In genomic region chr5:103090791-103091190, GRCh38 we compare ENCODE assay signal across 19 cellular contexts. TPM values are rescaled to one million over a fixed set of nuclear protein-coding genes. Genes with fewer than 3 reads are reported as not detected.
A peak's percentile ranks its signal among the peaks of the same experiment; 100 is the strongest.
DNase-seq lines count a peak whose midpoint lies in the region; TF ChIP-seq lines count a peak whose summit lies in the region.
"Had no signal": no experiment of that assay in that cellular context is flagged by ENCODE, and none has a peak within 500 bp of the region (broad histone marks: within the 10 kb centered on the region; RNA-seq: fewer than 3 reads in every experiment).

No MANE protein-coding gene starts in this region.

- no peaks in the 10 kb centered on the region for H4K20me1 ChIP-seq in smooth muscle cell (ENCODE audit: low read depth)
- H4K20me1 ChIP-seq: BLaER1 had no signal

- peak overlapping the region; percentile 19 for H3K27ac ChIP-seq in smooth muscle cell (ENCODE audit: low read depth)
- H3K27ac ChIP-seq: 22Rv1, A549, BLaER1 had no signal

- DNase-seq in COLO829 (ENCODE audit: low spot score) (peak; percentile 33), amniotic epithelial cell (ENCODE audit: low read depth) (peak; percentile 6), fibroblast of peridontal ligament (ENCODE audit: extremely low read depth) (peak; percentile 2), smooth muscle cell (lab: John Stamatoyannopoulos, UW; ENCODE audit: unreplicated experiment) (no peak), GDM1 (lab: John Stamatoyannopoulos, UW) (no peak), AG08395 (ENCODE audit: low spot score) (no peak), hepatic stellate cell (ENCODE audit: low spot score) (no peak)
- DNase-seq: BE2C; C1 segment of cervical spinal cord; Caco-2; Calu3; CD4-positive, alpha-beta memory T cell; CD4-positive, CD25-positive, alpha-beta regulatory T cell; CD8-positive, alpha-beta memory T cell; DMS79 treated with DMSO at 0.1 percent for 48 hours had no signal

- no peaks in the 10 kb centered on the region for H3K79me2 ChIP-seq in smooth muscle cell (ENCODE audit: low read depth)

- no peaks in the 10 kb centered on the region for H3K9me3 ChIP-seq in smooth muscle cell (replicated peaks; ENCODE audit: low read depth)
- H3K9me3 ChIP-seq: A549, BE2C, BLaER1, Caco-2 had no signal

- no peak overlapping the region for H3K4me3 ChIP-seq in smooth muscle cell
- H3K4me3 ChIP-seq: A549, BLaER1, GM12878 had no signal

- H3K9ac ChIP-seq in smooth muscle cell (ENCODE audit: low read depth), result no peak overlapping the region
- H3K9ac ChIP-seq: BLaER1 had no signal

- no peaks in the 10 kb centered on the region for H3K4me1 ChIP-seq in smooth muscle cell (ENCODE audit: low read depth)
- H3K4me1 ChIP-seq: BE2C, BLaER1, Caco-2 had no signal

- no peaks in the 10 kb centered on the region for H3K27me3 ChIP-seq in smooth muscle cell (ENCODE audit: low read depth)
- H3K27me3 ChIP-seq: BE2C, BLaER1 had no signal

- H2AFZ ChIP-seq in smooth muscle cell (ENCODE audit: low read depth), result no peak overlapping the region

- no peaks in the 10 kb centered on the region for H3F3A ChIP-seq in smooth muscle cell (ENCODE audit: low read depth)

- no peak for TF ChIP-seq CTCF in smooth muscle cell (IDR thresholded peaks at IDR 0.05; ENCODE audit: borderline replicate concordance, insufficient read depth, poor library complexity, severe bottlenecking)

- 96% methylated on average over 1 of the region's 1 CpG for WGBS in smooth muscle cell (ENCODE audit: low lambda C conversion rate)

- H3K4me2 ChIP-seq in smooth muscle cell, result peak overlapping the region; percentile 14
- H3K4me2 ChIP-seq: A549, BLaER1 had no signal

- peaks cover 10% of the 10 kb centered on the region for H3K36me3 ChIP-seq in smooth muscle cell (ENCODE audit: low read depth)
- H3K36me3 ChIP-seq: BE2C had no signal

RNA-seq across cellular contexts. Expression of gene GIN1, which starts 29.1 kb away (rescaled TPM):
- total RNA-seq in smooth muscle cell, result 4.8 and 16.6 TPM in 2 replicates
- 3.6 and 5.3 TPM in 2 replicates for polyA plus RNA-seq in smooth muscle cell

RNA-seq across cellular contexts. Expression of gene PPIP5K2, which starts 29.3 kb away (rescaled TPM):
- 90.3 and 90.5 TPM in 2 replicates for total RNA-seq in smooth muscle cell
- polyA plus RNA-seq in smooth muscle cell, result 22.6 and 40.8 TPM in 2 replicates

Comparison
In these comparisons a context has a peak if more than half of its experiments do, and no peak if none do; other contexts are left out.
1. DNase-seq: peak in COLO829 (single experiment), amniotic epithelial cell (single experiment) and fibroblast of peridontal ligament (single experiment); none in smooth muscle cell (single experiment), GDM1 (single experiment), AG08395 (single experiment) and hepatic stellate cell (single experiment).